ENCODE assay signal across 1 cellular context in genomic region chrX:153878969-153879653, GRCh38.
A peak's percentile ranks its signal among the peaks of the same experiment; 100 is the strongest.
TF ChIP-seq lines count a peak whose summit lies in the region.

No MANE protein-coding gene starts in this region.

TF ChIP-seq in GM12878, 131 proteins besides CTCF, POLR2A, EP300 and RAD21:
- TF ChIP-seq PKNOX1 (IDR thresholded peaks at IDR 0.05) (peak; percentile 54), PML (IDR thresholded peaks at IDR 0.05; ENCODE audit: low read length) (no peak), RELB (IDR thresholded peaks at IDR 0.05; ENCODE audit: low read depth) (peak; percentile 55; the same call in 1 of the 2 replicates), GABPA (IDR thresholded peaks at IDR 0.05; ENCODE audit: low read depth) (no peak), ZBTB40 (IDR thresholded peaks at IDR 0.05; ENCODE audit: borderline replicate concordance) (no peak), BHLHE40 (IDR thresholded peaks at IDR 0.05; ENCODE audit: borderline replicate concordance in 1 of 2, low read depth in 2 of 2, low read length in 1 of 2) (peak; percentile 25 to 73; a peak in 2 of 4 replicates), SREBF2 (IDR thresholded peaks at IDR 0.05; ENCODE audit: low read length) (no peak), RELA (IDR thresholded peaks at IDR 0.05; ENCODE audit: borderline replicate concordance, partially characterized antibody) (peak; percentile 71), EGR1 (IDR thresholded peaks at IDR 0.05; ENCODE audit: borderline replicate concordance in 1 of 2, low read depth in 2 of 2, low read length in 2 of 2) (peak in 1 of 2 experiments; percentile 22; a peak in 1 of 3 replicates), HDGF (IDR thresholded peaks at IDR 0.05) (0 out of 2 replicates have a peak, but pooled peaks have one; percentile 34), RUNX3 (IDR thresholded peaks at IDR 0.05; ENCODE audit: low read length) (peak; percentile 23; the same call in 1 of the 2 replicates), NBN (IDR thresholded peaks at IDR 0.05) (0 out of 2 replicates have a peak, but pooled peaks have one; percentile 40), PBX3 (IDR thresholded peaks at IDR 0.05; ENCODE audit: insufficient replicate concordance, low read depth, low read length) (no peak)
